Comparison of ENCODE assay signal across 9 cellular contexts in genomic region chr17:4043862-4044261, GRCh38.
DNase-seq lines count a peak whose midpoint lies in the region; ATAC-seq and TF ChIP-seq lines count a peak whose summit lies in the region.
"Had no signal": no experiment of that assay in that cellular context is flagged by ENCODE, and none has a peak within 500 bp of the region (broad histone marks: within the 10 kb centered on the region; RNA-seq: fewer than 3 reads in every experiment).

No MANE protein-coding gene starts in this region.

- no peaks in the 10 kb centered on the region for H4K20me1 ChIP-seq in SK-N-SH (ENCODE audit: insufficient read depth)

- ATAC-seq in right cardiac atrium = no peak

- H3K4me2 ChIP-seq in SK-N-SH = no peak overlapping the region

- H3K27ac ChIP-seq in right cardiac atrium (ENCODE audit: low read length) (no peak overlapping the region), SK-N-SH (ENCODE audit: low read depth in 2 of 2, low read length in 1 of 2) (no peak overlapping the region)
- H3K27ac ChIP-seq: cardiac muscle cell had no signal

- POLR2A ChIA-PET in SK-N-SH (lab: Yijun Ruan, JAX) = no interaction called here

- peak overlapping the region in 1 of 7 donors; percentile 18 for H3K27ac Mint-ChIP-seq in CD14-positive monocyte

- DNase-seq in right cardiac atrium = peak in 2 of 3 donors; percentile 55 to 78
- no peak for DNase-seq in cardiac septum (ENCODE audit: low spot score)
- DNase-seq in activated T-helper 9 cell treated with anti-CD3 and anti-CD28 coated beads, Interleukin-2, amount 50 U/mL, for 16 hours (ENCODE audit: low read depth) = peak; percentile 53
- peak; percentile 62 to 66 for DNase-seq in stimulated activated CD4-positive, alpha-beta T cell treated with anti-CD3 and anti-CD28 coated beads, Interleukin-2, amount 100 ng/mL, for 24 hours
- DNase-seq in NCI-H1048 (lab: John Stamatoyannopoulos, UW) = no peak
- DNase-seq in SK-N-SH = no peak
- no peak for DNase-seq in CD14-positive monocyte (ENCODE audit: low spot score)
- no peak for DNase-seq in BE2C

- no peaks in the 10 kb centered on the region for H3K9me2 ChIP-seq in SK-N-SH

- H3K9me3 ChIP-seq in right cardiac atrium (ENCODE audit: control insufficient read depth, low read length) (no peaks in the 10 kb centered on the region), SK-N-SH (no peaks in the 10 kb centered on the region), BE2C (no peaks in the 10 kb centered on the region)

- no peaks in the 10 kb centered on the region for H3F3A ChIP-seq in SK-N-SH (replicated peaks; ENCODE audit: insufficient read depth)

- peaks cover 0 to 2% (median 0%) of the 10 kb centered on the region in 7 donors for H3K9me3 Mint-ChIP-seq in CD14-positive monocyte

- TF ChIP-seq RAD21 in SK-N-SH (IDR thresholded peaks at IDR 0.05; ENCODE audit: low read length) = no peak

- TF ChIP-seq EP300 in SK-N-SH (IDR thresholded peaks at IDR 0.05; ENCODE audit: borderline replicate concordance in 1 of 2, low read depth in 1 of 2, low read length in 1 of 2) = no peak

- no peak overlapping the region for H3K9ac ChIP-seq in SK-N-SH

- H3K79me2 ChIP-seq in SK-N-SH (ENCODE audit: insufficient read depth) = no peaks in the 10 kb centered on the region

- no peaks in the 10 kb centered on the region for H3K27me3 Mint-ChIP-seq in CD14-positive monocyte (ENCODE audit: low read depth in 3 of 3)

- H3K4me1 Mint-ChIP-seq in CD14-positive monocyte = no peaks in the 10 kb centered on the region

- WGBS in right cardiac atrium = 77% methylated on average over 4 of the region's 4 CpGs
- WGBS in SK-N-SH (ENCODE audit: low lambda C conversion rate) = 93% methylated on average over 4 of the region's 4 CpGs

- H3K36me3 Mint-ChIP-seq in CD14-positive monocyte = peaks cover 80 to 98% of the 10 kb centered on the region in 2 donors

- H3K4me3 ChIP-seq in right cardiac atrium (ENCODE audit: low read length) (no peak overlapping the region), SK-N-SH (ENCODE audit: low read depth in 2 of 2, low read length in 1 of 2) (no peak overlapping the region), BE2C (ENCODE audit: low read depth, low read length) (no peak overlapping the region)
- H3K4me3 ChIP-seq: cardiac muscle cell had no signal

- H3K27me3 ChIP-seq in right cardiac atrium (ENCODE audit: control insufficient read depth, insufficient read depth) (no peaks in the 10 kb centered on the region), SK-N-SH (ENCODE audit: insufficient read depth) (no peaks in the 10 kb centered on the region), BE2C (no peaks in the 10 kb centered on the region)
- H3K27me3 ChIP-seq: cardiac muscle cell had no signal

- H3K36me3 ChIP-seq in SK-N-SH (replicated peaks in 1 of 2; ENCODE audit: control insufficient read depth in 1 of 2, insufficient read depth in 2 of 2, low read length in 1 of 2) (peaks cover 41 to 54% of the 10 kb centered on the region in 2 experiments), BE2C (peaks cover 9% of the 10 kb centered on the region; the same call in 1 of the 2 replicates)

- CTCF ChIA-PET in SK-N-SH (lab: Yijun Ruan, JAX) = interaction anchor here (0.8 to 2.7 kb wide), 4 partner anchors 9 to 130 kb away, joined by 3 to 7 read pairs (median 4); no protein-coding TSS in a partner anchor

- H2AFZ ChIP-seq in SK-N-SH (ENCODE audit: low read depth) = no peak overlapping the region

- no peak overlapping the region for H3K4me3 Mint-ChIP-seq in CD14-positive monocyte

- no peak for TF ChIP-seq CTCF in SK-N-SH (IDR thresholded peaks at IDR 0.05)
- no peak for TF ChIP-seq CTCF in CD14-positive monocyte (IDR thresholded peaks at IDR 0.05)
- TF ChIP-seq CTCF in BE2C (IDR thresholded peaks at IDR 0.05; ENCODE audit: low read depth, low read length) = no peak

- intact Hi-C loops in right cardiac atrium (cut with DNase I) = no loop called here
- intact Hi-C loops in cardiac septum (cut with DNase I) = no loop called here
- intact Hi-C loops in CD14-positive monocyte (cut with micrococcal nuclease) = no loop called here

- H3K4me1 ChIP-seq in right cardiac atrium (ENCODE audit: control insufficient read depth, insufficient read depth, low read length) = no peaks in the 10 kb centered on the region
- no peaks in the 10 kb centered on the region for H3K4me1 ChIP-seq in SK-N-SH (ENCODE audit: control insufficient read depth in 1 of 2, insufficient read depth in 2 of 2, low read depth in 1 of 2, low read length in 1 of 2)
- no peaks in the 10 kb centered on the region for H3K4me1 ChIP-seq in BE2C

TF ChIP-seq in SK-N-SH, 30 proteins besides CTCF, POLR2A, EP300 and RAD21:
- TF ChIP-seq TCF12 (IDR thresholded peaks at IDR 0.05) (no peak), NFIC (IDR thresholded peaks at IDR 0.05; ENCODE audit: borderline replicate concordance) (no peak), REST (IDR thresholded peaks at IDR 0.05; ENCODE audit: low read depth, low read length) (no peak), SMC3 (IDR thresholded peaks at IDR 0.05; ENCODE audit: low read depth, low read length) (no peak), SIN3A (IDR thresholded peaks at IDR 0.05; ENCODE audit: borderline replicate concordance, low read depth, low read length) (no peak), NRF1 (IDR thresholded peaks at IDR 0.05; ENCODE audit: low read depth, low read length) (no peak), FOXJ3 (CRISPR knock-in tag; IDR thresholded peaks at IDR 0.05) (no peak), FOSL2 (IDR thresholded peaks at IDR 0.05; ENCODE audit: borderline replicate concordance, low read depth) (no peak), USF2 (IDR thresholded peaks at IDR 0.05; ENCODE audit: borderline replicate concordance, low read depth, low read length) (no peak), YY1 (IDR thresholded peaks at IDR 0.05; ENCODE audit: low read depth) (no peak), RXRA (IDR thresholded peaks at IDR 0.05; ENCODE audit: borderline replicate concordance, low read depth) (no peak), JUND (IDR thresholded peaks at IDR 0.05) (no peak), CHD2 (IDR thresholded peaks at IDR 0.05; ENCODE audit: low read length, partially characterized antibody) (no peak), FOXM1 (IDR thresholded peaks at IDR 0.05; ENCODE audit: low read depth) (no peak)
- TF ChIP-seq, protein P1, sequence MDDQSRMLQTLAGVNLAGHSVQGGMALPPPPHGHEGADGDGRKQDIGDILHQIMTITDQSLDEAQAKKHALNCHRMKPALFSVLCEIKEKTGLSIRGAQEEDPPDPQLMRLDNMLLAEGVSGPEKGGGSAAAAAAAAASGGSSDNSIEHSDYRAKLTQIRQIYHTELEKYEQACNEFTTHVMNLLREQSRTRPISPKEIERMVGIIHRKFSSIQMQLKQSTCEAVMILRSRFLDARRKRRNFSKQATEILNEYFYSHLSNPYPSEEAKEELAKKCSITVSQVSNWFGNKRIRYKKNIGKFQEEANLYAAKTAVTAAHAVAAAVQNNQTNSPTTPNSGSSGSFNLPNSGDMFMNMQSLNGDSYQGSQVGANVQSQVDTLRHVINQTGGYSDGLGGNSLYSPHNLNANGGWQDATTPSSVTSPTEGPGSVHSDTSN (IDR thresholded peaks at IDR 0.05) = no peak
- TF ChIP-seq, protein P2, sequence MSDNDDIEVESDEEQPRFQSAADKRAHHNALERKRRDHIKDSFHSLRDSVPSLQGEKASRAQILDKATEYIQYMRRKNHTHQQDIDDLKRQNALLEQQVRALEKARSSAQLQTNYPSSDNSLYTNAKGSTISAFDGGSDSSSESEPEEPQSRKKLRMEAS (IDR thresholded peaks at IDR 0.05; ENCODE audit: low read depth) = no peak

Comparison
In these comparisons a context has a peak if more than half of its experiments do, and no peak if none do; other contexts are left out.
1. DNase-seq: peak in right cardiac atrium (2 of 3), activated T-helper 9 cell treated with anti-CD3 and anti-CD28 coated beads, Interleukin-2, amount 50 U/mL, for 16 hours (single experiment) and stimulated activated CD4-positive, alpha-beta T cell treated with anti-CD3 and anti-CD28 coated beads, Interleukin-2, amount 100 ng/mL, for 24 hours (2 of 2); none in cardiac septum (single experiment), NCI-H1048 (single experiment), SK-N-SH (single experiment), CD14-positive monocyte (single experiment) and BE2C (single experiment).